ENCODE assay signal across 8 cellular contexts in genomic region chr1:15975805-15976680, GRCh38. TPM values are rescaled to one million over a fixed set of nuclear protein-coding genes. Genes with fewer than 3 reads are reported as not detected.
DNase-seq lines count a peak whose midpoint lies in the region; ATAC-seq and TF ChIP-seq lines count a peak whose summit lies in the region.

Gene ZBTB17 (minus strand): TSS chr1:15976101. CDS start chr1:15948495, 27,606 bp downstream.

- CTCF ChIA-PET in RWPE1 (lab: Yijun Ruan, JAX): interaction anchor here (0.6 to 0.7 kb wide), 3 partner anchors 127 to 189 kb away, joined by 6 to 7 read pairs (median 6); no protein-coding TSS in a partner anchor

- H3K9me3 Mint-ChIP-seq in activated T-helper 17 cell treated with anti-CD3 and anti-CD28 coated beads, Interleukin-2, amount 50 U/mL, for 72 hours: no peaks in the 10 kb centered on the region
- no peaks in the 10 kb centered on the region for H3K9me3 Mint-ChIP-seq in naive thymus-derived CD8-positive, alpha-beta T cell
- no peaks in the 10 kb centered on the region for H3K9me3 Mint-ChIP-seq in stimulated activated naive B cell treated with anti-CD40 and anti-IgM and Interleukin-4, amounts not matched to agents 10 μg/mL and 1 μg/mL and 100 μg/mL, for 72 hours

- POLR2A ChIA-PET in RWPE1 (lab: Yijun Ruan, JAX; ENCODE audit: low non-redundant PET): interaction anchor here (0.6 to 0.7 kb wide), 3 partner anchors 27 to 188 kb away, joined by 3 to 8 read pairs (median 7); no protein-coding TSS in a partner anchor
- POLR2A ChIA-PET in naive thymus-derived CD8-positive, alpha-beta T cell (lab: Charles Lee): interaction anchor here (0.5 to 2.9 kb wide), 9 partner anchors 10 to 185 kb away, joined by 3 to 16 read pairs (median 5); partner anchors contain the start of gene SPEN

- H3K27me3 Mint-ChIP-seq in activated T-helper 17 cell treated with anti-CD3 and anti-CD28 coated beads, Interleukin-2, amount 50 U/mL, for 72 hours: no peaks in the 10 kb centered on the region
- peaks cover 0 to 2% (median 0%) of the 10 kb centered on the region in 5 donors for H3K27me3 Mint-ChIP-seq in naive thymus-derived CD8-positive, alpha-beta T cell
- no peaks in the 10 kb centered on the region for H3K27me3 Mint-ChIP-seq in stimulated activated naive B cell treated with anti-CD40 and anti-IgM and Interleukin-4, amounts not matched to agents 10 μg/mL and 1 μg/mL and 100 μg/mL, for 72 hours

- H3K36me3 Mint-ChIP-seq in activated T-helper 17 cell treated with anti-CD3 and anti-CD28 coated beads, Interleukin-2, amount 50 U/mL, for 72 hours (ENCODE audit: low read depth): peaks cover 35% of the 10 kb centered on the region
- H3K36me3 Mint-ChIP-seq in naive thymus-derived CD8-positive, alpha-beta T cell: peaks cover 7 to 15% (median 10%) of the 10 kb centered on the region in 3 donors
- peaks cover 24 to 29% of the 10 kb centered on the region in 2 donors for H3K36me3 Mint-ChIP-seq in stimulated activated naive B cell treated with anti-CD40 and anti-IgM and Interleukin-4, amounts not matched to agents 10 μg/mL and 1 μg/mL and 100 μg/mL, for 72 hours

- peaks cover 44% of the 10 kb centered on the region for H3K79me2 ChIP-seq in DND-41 (ENCODE audit: insufficient read depth, low read length)

- H3K4me2 ChIP-seq in DND-41 (ENCODE audit: insufficient read depth, low read length): peak within 1 kb of the TSS; percentile 71

- no peaks in the 10 kb centered on the region for H3K27me3 ChIP-seq in DND-41 (ENCODE audit: insufficient read depth, low read length, poor library complexity)

- peak within 1 kb of the TSS; percentile 97 for H2AFZ ChIP-seq in DND-41 (ENCODE audit: low read depth, low read length)

- H4K20me1 ChIP-seq in DND-41 (ENCODE audit: insufficient read depth, low read length): peaks cover 16% of the 10 kb centered on the region; the same call in 1 of the 2 replicates

- peak within 1 kb of the TSS; percentile 68 for H3K9ac ChIP-seq in DND-41 (ENCODE audit: low read depth, low read length)

- H3K4me3 ChIP-seq in DND-41 (ENCODE audit: low read depth in 1 of 2, low read length in 2 of 2): peak within 1 kb of the TSS; percentile 83 to 94
- peak within 1 kb of the TSS; percentile 81 for H3K4me3 ChIP-seq in fibroblast of mammary gland (ENCODE audit: control insufficient read depth, low read depth, low read length)

- TF ChIP-seq CTCF in DND-41 (IDR thresholded peaks at IDR 0.05; ENCODE audit: borderline replicate concordance, extremely low read depth, low read length, poor library complexity, severe bottlenecking) (no peak), RWPE1 (conservative IDR thresholded peaks at IDR 0.05; ENCODE audit: low read depth) (no peak), fibroblast of mammary gland (conservative IDR thresholded peaks at IDR 0.05; ENCODE audit: control insufficient read depth, insufficient read depth, low read depth, low read length) (no peak)

- peak; percentile 94 for DNase-seq in DND-41
- DNase-seq in GOT3 (lab: John Stamatoyannopoulos, UW): peak; percentile 74
- DNase-seq in LoVo (ENCODE audit: low spot score): peak; percentile 98
- DNase-seq in RWPE1 (ENCODE audit: low spot score): peak; percentile 95
- peak; percentile 88 for DNase-seq in fibroblast of mammary gland (ENCODE audit: low read depth)
- DNase-seq in naive thymus-derived CD8-positive, alpha-beta T cell: peak; percentile 92 to 97 (median 96)
- DNase-seq in stimulated activated naive B cell treated with anti-CD40 and anti-IgM and Interleukin-4, amounts not matched to agents 10 μg/mL and 1 μg/mL and 100 μg/mL, for 72 hours: peak; percentile 94

- peaks cover 34% of the 10 kb centered on the region for H3K4me1 Mint-ChIP-seq in activated T-helper 17 cell treated with anti-CD3 and anti-CD28 coated beads, Interleukin-2, amount 50 U/mL, for 72 hours
- peaks cover 22 to 43% (median 39%) of the 10 kb centered on the region in 4 donors for H3K4me1 Mint-ChIP-seq in naive thymus-derived CD8-positive, alpha-beta T cell
- H3K4me1 Mint-ChIP-seq in stimulated activated naive B cell treated with anti-CD40 and anti-IgM and Interleukin-4, amounts not matched to agents 10 μg/mL and 1 μg/mL and 100 μg/mL, for 72 hours: peaks cover 27 to 46% of the 10 kb centered on the region in 2 donors

- H3K27ac ChIP-seq in DND-41 (ENCODE audit: low read length) (peak within 1 kb of the TSS; percentile 85), RWPE1 (peak within 1 kb of the TSS; percentile 77)

- H3K9me3 ChIP-seq in DND-41 (ENCODE audit: insufficient read depth, low read length, severe bottlenecking): peaks cover 5% of the 10 kb centered on the region

- ATAC-seq in DND-41 (ENCODE audit: insufficient read depth, low read depth): peak; percentile 93
- ATAC-seq in activated T-helper 17 cell treated with anti-CD3 and anti-CD28 coated beads, Interleukin-2, amount 50 U/mL, for 72 hours (replicated peaks): peak; percentile 83
- ATAC-seq in naive thymus-derived CD8-positive, alpha-beta T cell: peak; percentile 90 to 92
- peak; percentile 81 to 89 for ATAC-seq in stimulated activated naive B cell treated with anti-CD40 and anti-IgM and Interleukin-4, amounts not matched to agents 10 μg/mL and 1 μg/mL and 100 μg/mL, for 72 hours (replicated peaks)

- peaks cover 19% of the 10 kb centered on the region for H3K36me3 ChIP-seq in DND-41 (ENCODE audit: insufficient read depth, low read length)

- H3K4me3 Mint-ChIP-seq in activated T-helper 17 cell treated with anti-CD3 and anti-CD28 coated beads, Interleukin-2, amount 50 U/mL, for 72 hours: peak within 1 kb of the TSS; percentile 94
- H3K4me3 Mint-ChIP-seq in naive thymus-derived CD8-positive, alpha-beta T cell: peak within 1 kb of the TSS; percentile 87 to 96 (median 90)
- peak within 1 kb of the TSS; percentile 92 to 98 for H3K4me3 Mint-ChIP-seq in stimulated activated naive B cell treated with anti-CD40 and anti-IgM and Interleukin-4, amounts not matched to agents 10 μg/mL and 1 μg/mL and 100 μg/mL, for 72 hours

- peaks cover 25% of the 10 kb centered on the region for H3K4me1 ChIP-seq in DND-41 (ENCODE audit: insufficient read depth, low read length)

- H3K27ac Mint-ChIP-seq in activated T-helper 17 cell treated with anti-CD3 and anti-CD28 coated beads, Interleukin-2, amount 50 U/mL, for 72 hours: peak within 1 kb of the TSS; percentile 96
- peak within 1 kb of the TSS; percentile 89 to 96 (median 94) for H3K27ac Mint-ChIP-seq in naive thymus-derived CD8-positive, alpha-beta T cell
- peak within 1 kb of the TSS; percentile 98 for H3K27ac Mint-ChIP-seq in stimulated activated naive B cell treated with anti-CD40 and anti-IgM and Interleukin-4, amounts not matched to agents 10 μg/mL and 1 μg/mL and 100 μg/mL, for 72 hours

RNA-seq across cellular contexts. Expression of gene ZBTB17, which starts in this region (rescaled TPM):
- 100 to 1,000 TPM in 1 of 2 donors, 10 to 100 TPM in 1; 62.0 to 135 TPM for total RNA-seq in activated T-helper 17 cell treated with anti-CD3 and anti-CD28 coated beads, Interleukin-2, amount 50 U/mL, for 72 hours
- 10 to 100 TPM; 49.3 to 58.1 TPM for total RNA-seq in naive thymus-derived CD8-positive, alpha-beta T cell
- polyA plus RNA-seq in naive thymus-derived CD8-positive, alpha-beta T cell: 10 to 100 TPM; 10.2 to 23.3 (median 11.1) TPM

Comparison
In these comparisons a context has a peak if more than half of its experiments do, and no peak if none do; other contexts are left out.
1. Peak in every context shown above with its lines: DNase-seq, ATAC-seq, H3K4me3 ChIP-seq and H3K27ac ChIP-seq.